In genomic region chr1:174158767-174159252, GRCh38 we compare ENCODE assay signal across 8 cellular contexts.
DNase-seq lines count a peak whose midpoint lies in the region; TF ChIP-seq lines count a peak whose summit lies in the region.

No MANE protein-coding gene starts in this region.

- H3K27me3 Mint-ChIP-seq in nephron progenitor cell (ENCODE audit: low read depth, poor library complexity): peaks cover 5% of the 10 kb centered on the region

- H3K27ac ChIP-seq in OCI-LY1 (ENCODE audit: low read depth, low read length, poor library complexity, severe bottlenecking): peak overlapping the region; percentile 83

- H4K20me1 ChIP-seq in OCI-LY1 (ENCODE audit: insufficient read depth, low read length): no peaks in the 10 kb centered on the region

- DNase-seq in stimulated activated naive CD4-positive, alpha-beta T cell (lab: John Stamatoyannopoulos, UW): peak in 4 of 6 experiments; percentile 37 to 72 (median 54)
- no peak for DNase-seq in stimulated activated naive CD4-positive, alpha-beta T cell treated with Interleukin-2 at 50 U/mL for 16 hours (lab: John Stamatoyannopoulos, UW)
- peak; percentile 24 for DNase-seq in effector CD8-positive, alpha-beta T cell (lab: John Stamatoyannopoulos, UW)
- DNase-seq in nephron progenitor cell (no peak), cerebellar nuclear complex (lab: John Stamatoyannopoulos, UW) (no peak), NCI-H1436 treated with DMSO at 0.1 percent for 48 hours (lab: John Stamatoyannopoulos, UW) (no peak), NCI-H524 (lab: John Stamatoyannopoulos, UW) (no peak)

- H3K27me3 ChIP-seq in OCI-LY1 (ENCODE audit: insufficient read depth, low read length): no peaks in the 10 kb centered on the region

- H3K79me2 ChIP-seq in OCI-LY1 (ENCODE audit: insufficient read depth, low read length): peaks cover 31% of the 10 kb centered on the region

- H3K36me3 Mint-ChIP-seq in nephron progenitor cell (ENCODE audit: low read depth): no peaks in the 10 kb centered on the region

- TF ChIP-seq CTCF in OCI-LY1 (IDR thresholded peaks at IDR 0.05; ENCODE audit: low read length) (no peak), nephron progenitor cell (IDR thresholded peaks at IDR 0.05) (no peak)

- H3K9me2 ChIP-seq in OCI-LY1 (ENCODE audit: low read depth, low read length): no peaks in the 10 kb centered on the region

- no peak overlapping the region for H2AFZ ChIP-seq in OCI-LY1 (ENCODE audit: low read length)

- H3K9me3 ChIP-seq in OCI-LY1 (ENCODE audit: low read length): no peaks in the 10 kb centered on the region

- H3K36me3 ChIP-seq in OCI-LY1 (ENCODE audit: insufficient read depth, low read length): no peaks in the 10 kb centered on the region

- peaks cover 33% of the 10 kb centered on the region for H3K4me1 Mint-ChIP-seq in nephron progenitor cell

- H3K4me2 ChIP-seq in OCI-LY1 (ENCODE audit: low read length): peak overlapping the region; percentile 85

- no peaks in the 10 kb centered on the region for H3K9me3 Mint-ChIP-seq in nephron progenitor cell

- no peaks in the 10 kb centered on the region for H3F3A ChIP-seq in OCI-LY1 (ENCODE audit: insufficient read depth, low read length)

- H3K27ac Mint-ChIP-seq in nephron progenitor cell: no peak overlapping the region

- H3K4me3 ChIP-seq in OCI-LY1 (ENCODE audit: low read depth, low read length, poor library complexity, severe bottlenecking): peak overlapping the region; percentile 92

- peaks cover 61% of the 10 kb centered on the region for H3K4me1 ChIP-seq in OCI-LY1 (ENCODE audit: insufficient read depth, low read length, severe bottlenecking)

- H3K9ac ChIP-seq in OCI-LY1 (ENCODE audit: low read length): peak overlapping the region; percentile 77

- peak overlapping the region; percentile 91 for H3K4me3 Mint-ChIP-seq in nephron progenitor cell

Comparison
In these comparisons a context has a peak if more than half of its experiments do, and no peak if none do; other contexts are left out.
1. DNase-seq: peak in stimulated activated naive CD4-positive, alpha-beta T cell (4 of 6) and effector CD8-positive, alpha-beta T cell (single experiment); none in stimulated activated naive CD4-positive, alpha-beta T cell treated with Interleukin-2 at 50 U/mL for 16 hours (single experiment), nephron progenitor cell (single experiment), cerebellar nuclear complex (0 of 2), NCI-H1436 treated with DMSO at 0.1 percent for 48 hours (single experiment) and NCI-H524 (0 of 2).